8 cellular contexts compared by ENCODE assay signal in genomic region chr11:7353100-7353499, GRCh38.
DNase-seq lines count a peak whose midpoint lies in the region; ATAC-seq and TF ChIP-seq lines count a peak whose summit lies in the region.

No MANE protein-coding gene starts in this region.

- TF ChIP-seq CTCF in SK-N-SH (IDR thresholded peaks at IDR 0.05) (no peak), HCT116 (IDR thresholded peaks at IDR 0.05 in 2 of 3, conservative IDR thresholded peaks at IDR 0.05 in 1 of 3; ENCODE audit: borderline replicate concordance in 1 of 3, insufficient read depth in 1 of 3, low read depth in 2 of 3, low read length in 2 of 3) (peak; percentile 49 to 63 (median 57); a peak in 5 of 6 replicates)

- ATAC-seq in SK-N-SH treated with all-trans-retinoic acid at 6 μM for 48 hours (no peak), HCT116 (peak; percentile 85), HG03108 (IDR thresholded peaks at IDR 0.05; ENCODE audit: unreplicated experiment) (no peak)

- TF ChIP-seq POLR2A in HCT116 (IDR thresholded peaks at IDR 0.05; ENCODE audit: borderline replicate concordance, extremely low read depth, insufficient read depth, insufficient read length), result no peak

- H3K27ac ChIP-seq in SK-N-SH (ENCODE audit: low read depth in 2 of 2, low read length in 1 of 2), result no peak overlapping the region
- no peak overlapping the region for H3K27ac ChIP-seq in HCT116 (ENCODE audit: low read depth, low read length)
- H3K27ac ChIP-seq in SJCRH30, result no peak overlapping the region

- H3K9me3 ChIP-seq in SK-N-SH (no peaks in the 10 kb centered on the region), HCT116 (ENCODE audit: control insufficient read depth in 1 of 2, insufficient read depth in 1 of 2, low read depth in 1 of 2, low read length in 2 of 2) (no peaks in the 10 kb centered on the region), SJCRH30 (replicated peaks) (no peaks in the 10 kb centered on the region)

- peaks cover 0 to 8% of the 10 kb centered on the region in 2 experiments; a peak in 1 of 4 replicates for H3K4me1 ChIP-seq in SK-N-SH (ENCODE audit: control insufficient read depth in 1 of 2, insufficient read depth in 2 of 2, low read depth in 1 of 2, low read length in 1 of 2)
- H3K4me1 ChIP-seq in HCT116 (ENCODE audit: control insufficient read depth in 1 of 2, insufficient read depth in 2 of 2, low read length in 2 of 2), result no peaks in the 10 kb centered on the region
- no peaks in the 10 kb centered on the region for H3K4me1 ChIP-seq in SJCRH30

- H3K36me3 ChIP-seq in SK-N-SH (replicated peaks in 1 of 2; ENCODE audit: control insufficient read depth in 1 of 2, insufficient read depth in 2 of 2, low read length in 1 of 2), result no peaks in the 10 kb centered on the region
- no peaks in the 10 kb centered on the region for H3K36me3 ChIP-seq in HCT116 (ENCODE audit: control insufficient read depth in 1 of 2, insufficient read depth in 2 of 2, low read length in 2 of 2)
- no peaks in the 10 kb centered on the region for H3K36me3 ChIP-seq in SJCRH30

- no peak overlapping the region for H3K4me2 ChIP-seq in SK-N-SH
- no peak overlapping the region for H3K4me2 ChIP-seq in HCT116 (ENCODE audit: low read length)

- TF ChIP-seq EP300 in SK-N-SH (IDR thresholded peaks at IDR 0.05; ENCODE audit: borderline replicate concordance in 1 of 2, low read depth in 1 of 2, low read length in 1 of 2), result no peak

- WGBS in SK-N-SH (ENCODE audit: low lambda C conversion rate), result 8% methylated on average over 4 of the region's 4 CpGs

- 0 out of 2 replicates have a peak, but pooled peaks have one; percentile 13 for TF ChIP-seq RAD21 in SK-N-SH (IDR thresholded peaks at IDR 0.05; ENCODE audit: low read length)
- TF ChIP-seq RAD21 in HCT116 (IDR thresholded peaks at IDR 0.05; ENCODE audit: low read depth), result peak; percentile 53

- no peaks in the 10 kb centered on the region for H3K27me3 ChIP-seq in SK-N-SH (ENCODE audit: insufficient read depth)
- H3K27me3 ChIP-seq in HCT116 (ENCODE audit: insufficient read depth, low read length), result peaks cover 55% of the 10 kb centered on the region
- no peaks in the 10 kb centered on the region for H3K27me3 ChIP-seq in SJCRH30

- intact Hi-C loops in HCT116 (cut with micrococcal nuclease), result loop anchor here (5.0 kb wide), 1 partner anchor 314 kb away; no protein-coding TSS in a partner anchor

- CTCF ChIA-PET in SK-N-SH (lab: Yijun Ruan, JAX) (interaction anchor here (1.0 to 1.2 kb wide), 4 partner anchors 17 to 304 kb away, joined by 3 to 7 read pairs (median 4); no protein-coding TSS in a partner anchor), HCT116 (lab: Charles Lee) (interaction anchor here (0.7 to 2.0 kb wide), 7 partner anchors 9 to 746 kb away, joined by 3 to 13 read pairs (median 4); no protein-coding TSS in a partner anchor)

- no peaks in the 10 kb centered on the region for H4K20me1 ChIP-seq in SK-N-SH (ENCODE audit: insufficient read depth)
- no peaks in the 10 kb centered on the region for H4K20me1 ChIP-seq in HCT116 (ENCODE audit: insufficient read depth)

- RAD21 ChIA-PET in HCT116 (lab: Charles Lee; ENCODE audit: low non-redundant PET in 1 of 2, low total read pairs in 2 of 2, uncharacterized antibody in 2 of 2, unreplicated experiment in 2 of 2), result no interaction called here

- H2AFZ ChIP-seq in SK-N-SH (ENCODE audit: low read depth) (no peak overlapping the region), HCT116 (ENCODE audit: low read depth, low read length, poor library complexity, severe bottlenecking) (no peak overlapping the region)

- no peak overlapping the region for H3K4me3 ChIP-seq in SK-N-SH (ENCODE audit: low read depth in 2 of 2, low read length in 1 of 2)
- no peak overlapping the region for H3K4me3 ChIP-seq in HCT116 (replicated peaks in 1 of 2; ENCODE audit: low read depth in 1 of 2, low read length in 2 of 2)
- H3K4me3 ChIP-seq in SJCRH30, result no peak overlapping the region

- H3K9me2 ChIP-seq in SK-N-SH, result no peaks in the 10 kb centered on the region
- H3K9me2 ChIP-seq in HCT116 (ENCODE audit: insufficient read depth), result no peaks in the 10 kb centered on the region

- H3F3A ChIP-seq in SK-N-SH (replicated peaks; ENCODE audit: insufficient read depth), result no peaks in the 10 kb centered on the region

- H3K79me2 ChIP-seq in SK-N-SH (ENCODE audit: insufficient read depth) (no peaks in the 10 kb centered on the region), HCT116 (ENCODE audit: insufficient read depth, low read length) (no peaks in the 10 kb centered on the region)

- POLR2A ChIA-PET in SK-N-SH (lab: Yijun Ruan, JAX) (no interaction called here), HCT116 (lab: Charles Lee) (no interaction called here)

- no TSS peak for BruUV-seq in HCT116 (replicated peaks; lab: Mats Ljungman, UMichigan)

- DNase-seq in SK-N-SH, result no peak
- peak; percentile 22 for DNase-seq in HCT116 (ENCODE audit: low read depth, low spot score)
- DNase-seq in SJCRH30, result peak; percentile 5 to 29
- peak; percentile 11 for DNase-seq in hepatic stellate cell (ENCODE audit: low spot score)
- DNase-seq in amniotic stem cell (lab: John Stamatoyannopoulos, UW), result no peak
- DNase-seq in NCI-H1436 (lab: John Stamatoyannopoulos, UW), result no peak

- H3K9ac ChIP-seq in SK-N-SH (no peak overlapping the region), HCT116 (ENCODE audit: low read length) (no peak overlapping the region)

TF ChIP-seq in SK-N-SH, 30 proteins besides CTCF, POLR2A, EP300 and RAD21 (continues in another document):
- TF ChIP-seq FOXJ3 (CRISPR knock-in tag; IDR thresholded peaks at IDR 0.05) (no peak), POLR2AphosphoS5 (IDR thresholded peaks at IDR 0.05; ENCODE audit: low read depth, low read length) (no peak), USF2 (IDR thresholded peaks at IDR 0.05; ENCODE audit: borderline replicate concordance, low read depth, low read length) (no peak)
- TF ChIP-seq, protein P1, sequence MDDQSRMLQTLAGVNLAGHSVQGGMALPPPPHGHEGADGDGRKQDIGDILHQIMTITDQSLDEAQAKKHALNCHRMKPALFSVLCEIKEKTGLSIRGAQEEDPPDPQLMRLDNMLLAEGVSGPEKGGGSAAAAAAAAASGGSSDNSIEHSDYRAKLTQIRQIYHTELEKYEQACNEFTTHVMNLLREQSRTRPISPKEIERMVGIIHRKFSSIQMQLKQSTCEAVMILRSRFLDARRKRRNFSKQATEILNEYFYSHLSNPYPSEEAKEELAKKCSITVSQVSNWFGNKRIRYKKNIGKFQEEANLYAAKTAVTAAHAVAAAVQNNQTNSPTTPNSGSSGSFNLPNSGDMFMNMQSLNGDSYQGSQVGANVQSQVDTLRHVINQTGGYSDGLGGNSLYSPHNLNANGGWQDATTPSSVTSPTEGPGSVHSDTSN (IDR thresholded peaks at IDR 0.05), result no peak

TF ChIP-seq in SK-N-SH treated with all-trans-retinoic acid at 6 μM for 48 hours, 23 proteins besides CTCF, POLR2A, EP300 and RAD21:
- TF ChIP-seq ESRRG (CRISPR knock-in tag; IDR thresholded peaks at IDR 0.05) (no peak), SNAI2 (CRISPR knock-in tag; IDR thresholded peaks at IDR 0.05) (no peak), PATZ1 (CRISPR knock-in tag; IDR thresholded peaks at IDR 0.05; ENCODE audit: borderline replicate concordance) (no peak), TOX (CRISPR knock-in tag; IDR thresholded peaks at IDR 0.05; ENCODE audit: borderline replicate concordance) (no peak), GLIS3 (CRISPR knock-in tag; IDR thresholded peaks at IDR 0.05) (no peak), PPARA (CRISPR knock-in tag; IDR thresholded peaks at IDR 0.05; ENCODE audit: borderline replicate concordance) (no peak)

TF ChIP-seq in HCT116, 20 proteins besides CTCF, POLR2A, EP300 and RAD21 (continues in another document):
- TF ChIP-seq ELF1 (IDR thresholded peaks at IDR 0.05; ENCODE audit: borderline replicate concordance, low read depth), result no peak
- no peak for TF ChIP-seq CEBPB (IDR thresholded peaks at IDR 0.05; ENCODE audit: low read depth)
- no peak for TF ChIP-seq EGR1 (IDR thresholded peaks at IDR 0.05; ENCODE audit: low read depth)
- TF ChIP-seq, protein P2, sequence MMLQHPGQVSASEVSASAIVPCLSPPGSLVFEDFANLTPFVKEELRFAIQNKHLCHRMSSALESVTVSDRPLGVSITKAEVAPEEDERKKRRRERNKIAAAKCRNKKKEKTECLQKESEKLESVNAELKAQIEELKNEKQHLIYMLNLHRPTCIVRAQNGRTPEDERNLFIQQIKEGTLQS (IDR thresholded peaks at IDR 0.05), result no peak
- TF ChIP-seq, protein P3, sequence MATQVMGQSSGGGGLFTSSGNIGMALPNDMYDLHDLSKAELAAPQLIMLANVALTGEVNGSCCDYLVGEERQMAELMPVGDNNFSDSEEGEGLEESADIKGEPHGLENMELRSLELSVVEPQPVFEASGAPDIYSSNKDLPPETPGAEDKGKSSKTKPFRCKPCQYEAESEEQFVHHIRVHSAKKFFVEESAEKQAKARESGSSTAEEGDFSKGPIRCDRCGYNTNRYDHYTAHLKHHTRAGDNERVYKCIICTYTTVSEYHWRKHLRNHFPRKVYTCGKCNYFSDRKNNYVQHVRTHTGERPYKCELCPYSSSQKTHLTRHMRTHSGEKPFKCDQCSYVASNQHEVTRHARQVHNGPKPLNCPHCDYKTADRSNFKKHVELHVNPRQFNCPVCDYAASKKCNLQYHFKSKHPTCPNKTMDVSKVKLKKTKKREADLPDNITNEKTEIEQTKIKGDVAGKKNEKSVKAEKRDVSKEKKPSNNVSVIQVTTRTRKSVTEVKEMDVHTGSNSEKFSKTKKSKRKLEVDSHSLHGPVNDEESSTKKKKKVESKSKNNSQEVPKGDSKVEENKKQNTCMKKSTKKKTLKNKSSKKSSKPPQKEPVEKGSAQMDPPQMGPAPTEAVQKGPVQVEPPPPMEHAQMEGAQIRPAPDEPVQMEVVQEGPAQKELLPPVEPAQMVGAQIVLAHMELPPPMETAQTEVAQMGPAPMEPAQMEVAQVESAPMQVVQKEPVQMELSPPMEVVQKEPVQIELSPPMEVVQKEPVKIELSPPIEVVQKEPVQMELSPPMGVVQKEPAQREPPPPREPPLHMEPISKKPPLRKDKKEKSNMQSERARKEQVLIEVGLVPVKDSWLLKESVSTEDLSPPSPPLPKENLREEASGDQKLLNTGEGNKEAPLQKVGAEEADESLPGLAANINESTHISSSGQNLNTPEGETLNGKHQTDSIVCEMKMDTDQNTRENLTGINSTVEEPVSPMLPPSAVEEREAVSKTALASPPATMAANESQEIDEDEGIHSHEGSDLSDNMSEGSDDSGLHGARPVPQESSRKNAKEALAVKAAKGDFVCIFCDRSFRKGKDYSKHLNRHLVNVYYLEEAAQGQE (IDR thresholded peaks at IDR 0.05; ENCODE audit: low read depth), result no peak
- TF ChIP-seq SIN3A (IDR thresholded peaks at IDR 0.05; ENCODE audit: low read depth), result no peak
- TF ChIP-seq FOSL1 (IDR thresholded peaks at IDR 0.05; ENCODE audit: low read depth), result no peak

Comparison
In these comparisons a context has a peak if more than half of its experiments do, and no peak if none do; other contexts are left out.
1. DNase-seq: peak in HCT116 (single experiment), SJCRH30 (2 of 2) and hepatic stellate cell (single experiment); none in SK-N-SH (single experiment), amniotic stem cell (single experiment) and NCI-H1436 (single experiment).